ENCODE assay signal across 22 cellular contexts in the genomic region with DNA sequence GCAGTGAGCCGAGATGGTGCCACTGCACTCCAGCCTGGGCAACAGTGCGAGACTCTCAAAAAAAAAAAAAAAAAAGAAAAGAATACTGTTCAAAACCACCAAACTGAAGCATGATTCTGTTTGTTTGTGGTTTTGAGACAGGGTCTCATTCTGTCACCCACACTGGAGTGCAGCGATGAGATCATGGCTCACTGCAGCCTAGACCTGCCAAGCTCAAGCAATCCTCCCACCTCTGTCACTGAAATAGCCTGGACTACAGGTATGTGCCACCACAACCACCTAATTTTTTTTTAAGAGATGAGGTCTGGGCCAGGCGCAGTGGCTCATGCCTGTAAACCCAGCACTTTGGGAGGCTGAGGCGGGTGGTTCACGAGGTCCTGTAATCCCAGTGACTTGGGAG.
"Had no signal": no experiment of that assay in that cellular context is flagged by ENCODE, and none has a peak within 500 bp of the region (broad histone marks: within the 10 kb centered on the region; RNA-seq: fewer than 3 reads in every experiment).

No MANE protein-coding gene starts in this region.

- H3K27ac ChIP-seq: cardiac muscle cell, epithelial cell of prostate, foreskin keratinocyte, tibial artery had no signal

- ATAC-seq: activated naive CD4-positive, alpha-beta T cell treated with anti-CD3 and anti-CD28 coated beads, Interleukin-2, amount 50 U/mL, for 72 hours; foreskin keratinocyte; left colon had no signal

- H3K4me3 ChIP-seq: cardiac muscle cell, lung, tibial artery had no signal

- H3K27me3 Mint-ChIP-seq: activated B cell treated with CpG ODN at 0.5 μM for 24 hours had no signal

- H3K9me3 Mint-ChIP-seq: activated B cell treated with CpG ODN at 0.5 μM for 24 hours; activated naive CD4-positive, alpha-beta T cell treated with anti-CD3 and anti-CD28 coated beads, Interleukin-2, amount 50 U/mL, for 72 hours; activated T-helper 1 cell treated with anti-CD3 and anti-CD28 coated beads, Interleukin-12 subunit alpha, Interleukin-12 subunit beta, Interleukin-2, Interleukin-4 antibody, amounts not matched to agents 30 ng/mL and 10 ng/mL and 1 ng/mL, durations not matched to agents 14 hours and 24 hours and 36 hours; nephron had no signal

- H3K27me3 ChIP-seq: cardiac muscle cell, foreskin keratinocyte, tibial artery had no signal

- DNase-seq: activated B cell treated with CpG ODN at 0.5 μM for 24 hours; activated CD4-positive, alpha-beta T cell treated with anti-CD3 and anti-CD28 coated beads, Interleukin-2, amount 50 U/mL, for 1 hour; activated gamma-delta T cell treated with Interleukin-2 at 50 U/mL for 16 hours; amniotic stem cell; foreskin keratinocyte; glutamatergic neuron; hippocampal formation; left colon; nucleus accumbens; stimulated activated CD4-positive, alpha-beta T cell treated with anti-CD3 and anti-CD28 coated beads, Interleukin-12 subunit alpha, Interleukin-12 subunit beta, amount 100 ng/mL, for 4 hours; stimulated activated CD4-positive, alpha-beta T cell treated with anti-CD3 and anti-CD28 coated beads, Interleukin-1b, Interleukin-23, amount 100 ng/mL, for 48 hours; stimulated activated naive CD4-positive, alpha-beta T cell treated with Interleukin-2 at 50 U/mL for 16 hours; substantia nigra; T-helper 1 cell; T-helper 9 cell; tibial artery had no signal

- H3K4me3 Mint-ChIP-seq: activated B cell treated with CpG ODN at 0.5 μM for 24 hours had no signal

- H3K9me3 ChIP-seq: tibial artery had no signal

- H3K4me1 ChIP-seq: foreskin keratinocyte had no signal

- H3K27ac Mint-ChIP-seq: activated B cell treated with CpG ODN at 0.5 μM for 24 hours, nephron had no signal
